In the genomic region with DNA sequence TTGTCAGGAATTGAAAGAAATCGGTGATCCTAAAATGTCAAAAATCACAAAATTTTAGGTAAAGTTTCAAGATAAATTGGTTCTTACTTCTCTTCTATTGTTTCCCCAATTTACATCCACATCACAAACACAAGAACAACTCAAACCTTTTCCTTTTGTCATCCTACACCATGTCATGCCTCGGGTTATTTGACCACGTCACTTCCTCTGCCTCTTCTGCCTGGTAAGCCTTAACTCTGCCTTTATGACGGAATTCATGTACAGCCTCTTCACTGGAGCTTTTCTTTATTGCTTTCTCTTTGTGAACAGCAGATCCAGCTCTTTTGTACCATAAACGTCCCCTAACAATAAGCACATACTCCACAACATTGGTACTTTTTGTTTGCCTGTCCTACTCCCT, we compare ENCODE assay signal across 20 cellular contexts.
DNase-seq lines count a peak whose midpoint lies in the region; ATAC-seq, FAIRE-seq and TF ChIP-seq lines count a peak whose summit lies in the region.
"Had no signal": no experiment of that assay in that cellular context is flagged by ENCODE, and none has a peak within 500 bp of the region (broad histone marks: within the 10 kb centered on the region; RNA-seq: fewer than 3 reads in every experiment).

No MANE protein-coding gene starts in this region.

- H3K36me3 ChIP-seq in HepG2 (replicated peaks in 1 of 2; ENCODE audit: control insufficient read depth in 1 of 2, insufficient read depth in 2 of 2, low read length in 2 of 2) = no peaks in the 10 kb centered on the region
- H3K36me3 ChIP-seq in right lobe of liver = no peaks in the 10 kb centered on the region
- no peaks in the 10 kb centered on the region for H3K36me3 ChIP-seq in neural progenitor cell
- no peaks in the 10 kb centered on the region for H3K36me3 ChIP-seq in A673 (ENCODE audit: insufficient read depth, low read length, poor library complexity, severe bottlenecking)
- H3K36me3 ChIP-seq: BE2C had no signal

- TF ChIP-seq EP300 in HepG2 (IDR thresholded peaks at IDR 0.05; ENCODE audit: low read depth in 2 of 2, low read length in 2 of 2) (no peak), HepG2 (CRISPR knock-in tag; IDR thresholded peaks at IDR 0.05; ENCODE audit: borderline replicate concordance) (no peak)

- H3K36me3 Mint-ChIP-seq in neural progenitor cell = no peaks in the 10 kb centered on the region
- H3K36me3 Mint-ChIP-seq: CD4-positive, CD25-positive, alpha-beta regulatory T cell; CD8-positive, alpha-beta memory T cell had no signal

- intact Hi-C loops in HepG2 (cut with micrococcal nuclease; ENCODE audit: unreplicated experiment) (no loop called here), right lobe of liver (cut with DNase I) (no loop called here), A673 (cut with micrococcal nuclease; ENCODE audit: unreplicated experiment) (no loop called here)

- no peak for TF ChIP-seq RAD21 in HepG2 (CRISPR knock-in tag; IDR thresholded peaks at IDR 0.05)

- H2AFZ ChIP-seq in HepG2 (ENCODE audit: low read length) (no peak overlapping the region), neural progenitor cell (replicated peaks) (no peak overlapping the region)
- H2AFZ ChIP-seq: GM23248 had no signal

- H3K27ac ChIP-seq in HepG2 (ENCODE audit: extremely low read length, insufficient read depth, low read length) (no peak overlapping the region), right lobe of liver (no peak overlapping the region), neural progenitor cell (no peak overlapping the region), A673 (ENCODE audit: low read depth, low read length, poor library complexity, severe bottlenecking) (no peak overlapping the region)
- H3K27ac ChIP-seq: GM23248 had no signal

- no peaks in the 10 kb centered on the region for H3K9me3 Mint-ChIP-seq in neural progenitor cell

- TF ChIP-seq POLR2A in HepG2 (IDR thresholded peaks at IDR 0.05; ENCODE audit: insufficient read depth in 1 of 2, low read depth in 2 of 2, low read length in 2 of 2) (no peak), right lobe of liver (IDR thresholded peaks at IDR 0.05) (no peak)

- CTCF ChIA-PET in HepG2 (lab: Yijun Ruan, JAX; ENCODE audit: low intra/inter-chr PET ratio, low total read pairs) (no interaction called here), A673 (lab: Charles Lee) (no interaction called here)

- no peaks in the 10 kb centered on the region for H3K27me3 ChIP-seq in HepG2 (ENCODE audit: control insufficient read depth in 1 of 2, insufficient read depth in 2 of 2, low read length in 2 of 2)
- H3K27me3 ChIP-seq in right lobe of liver = no peaks in the 10 kb centered on the region
- H3K27me3 ChIP-seq in neural progenitor cell = no peaks in the 10 kb centered on the region
- no peaks in the 10 kb centered on the region for H3K27me3 ChIP-seq in A673 (replicated peaks; ENCODE audit: insufficient read depth, low read depth, low read length, poor library complexity)
- H3K27me3 ChIP-seq: BE2C had no signal

- TF ChIP-seq CTCF in HepG2 (CRISPR knock-in tag; IDR thresholded peaks at IDR 0.05) (no peak), right lobe of liver (IDR thresholded peaks at IDR 0.05) (no peak), neural progenitor cell (IDR thresholded peaks at IDR 0.05) (no peak), A673 (conservative IDR thresholded peaks at IDR 0.05; ENCODE audit: low read depth, low read length) (no peak)

- BruUV-seq in HepG2 (replicated peaks; lab: Mats Ljungman, UMichigan) (no TSS peak), A673 (replicated peaks; lab: Mats Ljungman, UMichigan) (no TSS peak)

- H3K27me3 Mint-ChIP-seq in neural progenitor cell (ENCODE audit: insufficient read depth, low read depth) = no peaks in the 10 kb centered on the region
- H3K27me3 Mint-ChIP-seq: CD4-positive, CD25-positive, alpha-beta regulatory T cell; CD8-positive, alpha-beta memory T cell had no signal

- DNase-seq in HepG2 (ENCODE audit: low spot score) (no peak), right lobe of liver (no peak), neural progenitor cell (ENCODE audit: low spot score) (peak; percentile 11), A673 (ENCODE audit: low spot score) (no peak)
- peak; percentile 3 for DNase-seq in Jurkat, Clone E6-1 (ENCODE audit: low read depth, low spot score)
- DNase-seq: ACHN; BE2C; C1 segment of cervical spinal cord; CD4-positive, CD25-positive, alpha-beta regulatory T cell; CD8-positive, alpha-beta memory T cell; COR-L47; DMS79 treated with DMSO at 0.1 percent for 48 hours; GF-D8; GM23248; H7; IMR-90; Karpas-422; KBM-7 had no signal

- H3K4me3 ChIP-seq in HepG2 (replicated peaks in 1 of 3; ENCODE audit: insufficient read depth in 1 of 3, low read depth in 2 of 3, low read length in 3 of 3) = no peak overlapping the region
- H3K4me3 ChIP-seq in right lobe of liver = no peak overlapping the region
- no peak overlapping the region for H3K4me3 ChIP-seq in Jurkat, Clone E6-1 (ENCODE audit: low read length)
- H3K4me3 ChIP-seq in neural progenitor cell = no peak overlapping the region
- H3K4me3 ChIP-seq in A673 (ENCODE audit: low read depth, low read length, poor library complexity, severe bottlenecking) = no peak overlapping the region
- H3K4me3 ChIP-seq: GM23248 had no signal

- no peaks in the 10 kb centered on the region for H3F3A ChIP-seq in neural progenitor cell (ENCODE audit: low read depth)

- H3K4me2 ChIP-seq in HepG2 (ENCODE audit: low read depth, low read length) = no peak overlapping the region
- H3K4me2 ChIP-seq in neural progenitor cell = no peak overlapping the region

- no peak overlapping the region for H3K27ac Mint-ChIP-seq in neural progenitor cell
- H3K27ac Mint-ChIP-seq: CD4-positive, CD25-positive, alpha-beta regulatory T cell; CD8-positive, alpha-beta memory T cell had no signal

- no peak for FAIRE-seq in HepG2 (lab: Jason Lieb, UNC)

- no peaks in the 10 kb centered on the region for H4K20me1 ChIP-seq in HepG2 (ENCODE audit: insufficient read depth, low read length)
- H4K20me1 ChIP-seq in neural progenitor cell (ENCODE audit: low read depth) = no peaks in the 10 kb centered on the region

- 9% methylated on average over 5 of the region's 5 CpGs for WGBS in HepG2 (ENCODE audit: low lambda C conversion rate)
- 45% methylated on average over 5 of the region's 5 CpGs for WGBS in right lobe of liver (ENCODE audit: insufficient coverage, low coverage, low lambda C conversion rate, missing lambda C conversion rate)

- H3K79me2 ChIP-seq in HepG2 (ENCODE audit: insufficient read depth, low read length) (no peaks in the 10 kb centered on the region), neural progenitor cell (ENCODE audit: low read depth) (no peaks in the 10 kb centered on the region)

- in situ Hi-C loops in HepG2 (cut with HindIII; ENCODE audit: extremely low pct_ligation_motif_present, low pct_unique_long_range_greater_than_20kb) = no loop called here

- POLR2A ChIA-PET in HepG2 (lab: Yijun Ruan, JAX) = no interaction called here
- POLR2A ChIA-PET in A673 (lab: Charles Lee; ENCODE audit: low non-redundant PET) = no interaction called here

- no peak overlapping the region for H3K4me3 Mint-ChIP-seq in neural progenitor cell
- H3K4me3 Mint-ChIP-seq: CD4-positive, CD25-positive, alpha-beta regulatory T cell; CD8-positive, alpha-beta memory T cell had no signal

- H3K9ac ChIP-seq in HepG2 (ENCODE audit: insufficient read depth, low read depth, low read length) (no peak overlapping the region), neural progenitor cell (no peak overlapping the region)
- H3K9ac ChIP-seq: GM23248 had no signal

- ATAC-seq in HepG2 (no peak), right lobe of liver (no peak), GM21423 (IDR thresholded peaks at IDR 0.05; ENCODE audit: unreplicated experiment) (no peak), GM21737 (IDR thresholded peaks at IDR 0.05; ENCODE audit: unreplicated experiment) (no peak)

- peaks cover 10% of the 10 kb centered on the region for H3K4me1 Mint-ChIP-seq in neural progenitor cell
- H3K4me1 Mint-ChIP-seq: CD4-positive, CD25-positive, alpha-beta regulatory T cell; CD8-positive, alpha-beta memory T cell had no signal

- no peaks in the 10 kb centered on the region for H3K9me3 ChIP-seq in HepG2 (ENCODE audit: low read length)
- no peaks in the 10 kb centered on the region for H3K9me3 ChIP-seq in right lobe of liver
- no peaks in the 10 kb centered on the region for H3K9me3 ChIP-seq in neural progenitor cell (ENCODE audit: low read depth)
- H3K9me3 ChIP-seq in A673 (ENCODE audit: low read depth, low read length, poor library complexity, severe bottlenecking) = no peaks in the 10 kb centered on the region
- H3K9me3 ChIP-seq: BE2C had no signal

- H3K4me1 ChIP-seq in HepG2 (ENCODE audit: insufficient read depth, low read length) (no peaks in the 10 kb centered on the region), right lobe of liver (no peaks in the 10 kb centered on the region), neural progenitor cell (peaks cover 15% of the 10 kb centered on the region), A673 (ENCODE audit: insufficient read depth, low read length, poor library complexity, severe bottlenecking) (no peaks in the 10 kb centered on the region)
- H3K4me1 ChIP-seq: BE2C had no signal

TF ChIP-seq in HepG2, 621 proteins besides CTCF, POLR2A, EP300 and RAD21:
- TF ChIP-seq CREB1 (IDR thresholded peaks at IDR 0.05) (peak; percentile 77), CREB1 (CRISPR knock-in tag; IDR thresholded peaks at IDR 0.05) (no peak), RNF2 (conservative IDR thresholded peaks at IDR 0.05; ENCODE audit: low read depth) (no peak)

Comparison
In these comparisons a context has a peak if more than half of its experiments do, and no peak if none do; other contexts are left out.
1. DNase-seq: peak in Jurkat, Clone E6-1 (single experiment) and neural progenitor cell (single experiment); none in HepG2 (single experiment), right lobe of liver (0 of 3) and A673 (single experiment).